Comparison of ENCODE assay signal across 12 cellular contexts in the genomic region with DNA sequence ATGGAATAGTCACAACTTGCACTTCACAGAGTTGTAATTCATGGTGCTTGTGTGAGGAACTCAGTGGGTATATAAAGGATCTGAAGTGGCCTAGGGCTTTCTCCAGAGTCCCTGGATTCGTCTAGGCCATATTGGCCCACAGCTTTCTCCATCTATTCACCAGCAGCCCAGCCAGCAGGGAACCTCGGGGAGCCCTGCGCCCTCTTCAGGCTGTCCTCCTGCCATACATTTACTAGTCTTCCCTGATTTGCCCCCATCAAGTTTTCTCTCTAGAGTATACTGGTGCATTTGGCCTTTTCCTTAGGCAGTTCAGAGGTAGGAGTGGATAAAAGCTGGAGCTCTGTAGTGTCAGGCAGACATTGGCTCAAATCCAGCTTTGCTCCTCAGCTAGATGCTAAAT.
DNase-seq lines count a peak whose midpoint lies in the region; ATAC-seq, FAIRE-seq and TF ChIP-seq lines count a peak whose summit lies in the region.
"Had no signal": no experiment of that assay in that cellular context is flagged by ENCODE, and none has a peak within 500 bp of the region (broad histone marks: within the 10 kb centered on the region; RNA-seq: fewer than 3 reads in every experiment).

No MANE protein-coding gene starts in this region.

- no peaks in the 10 kb centered on the region for H3K9me3 ChIP-seq in endodermal cell (ENCODE audit: control insufficient read depth, low read length)
- H3K9me3 ChIP-seq in small intestine (ENCODE audit: control insufficient read depth, low read depth): no peaks in the 10 kb centered on the region
- H3K9me3 ChIP-seq: esophagus muscularis mucosa, pancreas had no signal

- no peak for ATAC-seq in GM19467 (IDR thresholded peaks at IDR 0.05; ENCODE audit: unreplicated experiment)

- H3K36me3 ChIP-seq in endodermal cell (ENCODE audit: control insufficient read depth, insufficient read depth, low read length) (no peaks in the 10 kb centered on the region), small intestine (ENCODE audit: control insufficient read depth in 2 of 2, insufficient read depth in 2 of 2, low read length in 2 of 2) (no peaks in the 10 kb centered on the region)
- H3K36me3 ChIP-seq: esophagus muscularis mucosa, pancreas had no signal

- TF ChIP-seq POLR2A in lower leg skin (IDR thresholded peaks at IDR 0.05): no peak

- peaks cover 2% of the 10 kb centered on the region for H3K27me3 Mint-ChIP-seq in endodermal cell (ENCODE audit: insufficient read depth)

- WGBS in endodermal cell (ENCODE audit: insufficient coverage in 1 of 2, insufficient read length in 1 of 2), 2 experiments: 22 to 42% methylated on average over 3 of the region's 3 CpGs
- 22 to 25% (median 23%) methylated on average over 3 of the region's 3 CpGs for WGBS in small intestine, 3 donors
- 26 to 42% methylated on average over 3 of the region's 3 CpGs for WGBS in lower leg skin, 2 donors

- TF ChIP-seq CTCF in endodermal cell (conservative IDR thresholded peaks at IDR 0.05) (peak; percentile 85), lower leg skin (IDR thresholded peaks at IDR 0.05) (no peak)

- no peaks in the 10 kb centered on the region for H3K36me3 Mint-ChIP-seq in endodermal cell (ENCODE audit: low read depth)

- H3K9ac ChIP-seq in endodermal cell (ENCODE audit: extremely low read depth, low read length, poor library complexity, severe bottlenecking): no peak overlapping the region

- intact Hi-C loops in lower leg skin (cut with DNase I; ENCODE audit: low total_unique reads): no loop called here

- peaks cover 8% of the 10 kb centered on the region for H3K4me1 Mint-ChIP-seq in endodermal cell

- no peak overlapping the region for H3K4me3 ChIP-seq in endodermal cell (ENCODE audit: low read length)
- no peak overlapping the region for H3K4me3 ChIP-seq in small intestine (ENCODE audit: low read depth in 1 of 2, low read length in 2 of 2)
- H3K4me3 ChIP-seq in lower leg skin (ENCODE audit: low read depth, poor library complexity, severe bottlenecking): no peak overlapping the region
- H3K4me3 ChIP-seq: esophagus muscularis mucosa, pancreas had no signal

- H3K27ac ChIP-seq in endodermal cell (ENCODE audit: low read depth, low read length) (no peak overlapping the region), small intestine (ENCODE audit: low read depth in 1 of 2, low read length in 1 of 2) (no peak overlapping the region)
- H3K27ac ChIP-seq: esophagus muscularis mucosa, pancreas had no signal

- H3K27me3 ChIP-seq in endodermal cell (ENCODE audit: control insufficient read depth, insufficient read depth, low read length, poor library complexity, severe bottlenecking): no peaks in the 10 kb centered on the region
- no peaks in the 10 kb centered on the region for H3K27me3 ChIP-seq in small intestine (ENCODE audit: control insufficient read depth in 2 of 2, insufficient read depth in 2 of 2, low read length in 2 of 2)
- H3K27me3 ChIP-seq: esophagus muscularis mucosa, pancreas had no signal

- H3K4me1 ChIP-seq in endodermal cell (ENCODE audit: control insufficient read depth, insufficient read depth, low read length) (peaks cover 2% of the 10 kb centered on the region), small intestine (ENCODE audit: control insufficient read depth in 2 of 2, insufficient read depth in 1 of 2, low read depth in 1 of 2, low read length in 1 of 2) (no peaks in the 10 kb centered on the region)
- H3K4me1 ChIP-seq: pancreas had no signal

- H3K27ac Mint-ChIP-seq in endodermal cell: peak overlapping the region; percentile 61

- no peak for FAIRE-seq in small intestine (lab: Jason Lieb, UNC)
- FAIRE-seq: pancreas had no signal

- peak; percentile 3 to 9 for DNase-seq in activated CD4-positive, alpha-beta T cell treated with anti-CD3 and anti-CD28 coated beads, Interleukin-2, amount 50 U/mL, for 48 hours
- DNase-seq in activated CD4-positive, alpha-beta T cell treated with anti-CD3 and anti-CD28 coated beads for 1 hour: no peak
- DNase-seq in LoVo (ENCODE audit: low spot score) (peak; percentile 1), endodermal cell (peak; percentile 88), small intestine (peak; percentile 54), lower leg skin (ENCODE audit: low spot score in 2 of 2) (no peak), dermis blood vessel endothelial cell (no peak)
- DNase-seq: NCI-H1092 treated with DMSO at 0.1 percent for 48 hours; pancreas; stimulated activated naive CD4-positive, alpha-beta T cell treated with Interleukin-2 at 50 U/mL for 16 hours had no signal

- no peaks in the 10 kb centered on the region for H3K9me3 Mint-ChIP-seq in endodermal cell

- no peak overlapping the region for H3K4me3 Mint-ChIP-seq in endodermal cell

Comparison
In these comparisons a context has a peak if more than half of its experiments do, and no peak if none do; other contexts are left out.
1. DNase-seq: peak in activated CD4-positive, alpha-beta T cell treated with anti-CD3 and anti-CD28 coated beads, Interleukin-2, amount 50 U/mL, for 48 hours (2 of 2), LoVo (single experiment), endodermal cell (single experiment) and small intestine (single experiment); none in activated CD4-positive, alpha-beta T cell treated with anti-CD3 and anti-CD28 coated beads for 1 hour (single experiment), lower leg skin (0 of 2) and dermis blood vessel endothelial cell (single experiment).